ENCODE assay signal across 14 cellular contexts in genomic region chr12:110733857-110734373, GRCh38. TPM values are rescaled to one million over a fixed set of nuclear protein-coding genes. Genes with fewer than 3 reads are reported as not detected.
DNase-seq lines count a peak whose midpoint lies in the region; ATAC-seq and TF ChIP-seq lines count a peak whose summit lies in the region.
"Had no signal": no experiment of that assay in that cellular context is flagged by ENCODE, and none has a peak within 500 bp of the region (broad histone marks: within the 10 kb centered on the region; RNA-seq: fewer than 3 reads in every experiment).

No MANE protein-coding gene starts in this region.

- H3K27me3 ChIP-seq in left ventricle myocardium inferior (ENCODE audit: low read depth) (no peaks in the 10 kb centered on the region), heart left ventricle (no peaks in the 10 kb centered on the region), vagina (no peaks in the 10 kb centered on the region)
- H3K27me3 ChIP-seq: SJSA1 had no signal

- no peaks in the 10 kb centered on the region for H3K9me3 Mint-ChIP-seq in activated B cell treated with CpG ODN at 0.5 μM for 24 hours

- H3K27me3 Mint-ChIP-seq in activated B cell treated with CpG ODN at 0.5 μM for 24 hours, result no peaks in the 10 kb centered on the region

- H3K4me3 ChIP-seq in left ventricle myocardium inferior (no peak overlapping the region), heart left ventricle (no peak overlapping the region), vagina (no peak overlapping the region)
- H3K4me3 ChIP-seq: SJSA1 had no signal

- H3K4me1 ChIP-seq in left ventricle myocardium inferior, result peaks cover 79% of the 10 kb centered on the region
- H3K4me1 ChIP-seq in heart left ventricle, result peaks cover 20 to 74% (median 50%) of the 10 kb centered on the region in 12 donors
- H3K4me1 ChIP-seq in vagina, result peaks cover 57% of the 10 kb centered on the region

- H3K36me3 Mint-ChIP-seq in activated B cell treated with CpG ODN at 0.5 μM for 24 hours (ENCODE audit: low read depth), result peaks cover 80% of the 10 kb centered on the region

- 63 to 74% (median 70%) methylated on average over 2 of the region's 2 CpGs for WGBS in heart left ventricle, 4 donors

- no peak for ATAC-seq in heart left ventricle
- no peak for ATAC-seq in activated B cell treated with CpG ODN at 0.5 μM for 24 hours (ENCODE audit: low read depth)
- peak; percentile 29 for ATAC-seq in left lobe of liver
- ATAC-seq: activated CD4-positive, CD25-positive, alpha-beta regulatory T cell treated with anti-CD3 and anti-CD28 coated beads, Interleukin-2, amount 50 U/mL, for 24 hours had no signal

- H3K27ac Mint-ChIP-seq in activated B cell treated with CpG ODN at 0.5 μM for 24 hours, result peak overlapping the region; percentile 50

- DNase-seq in left ventricle myocardium inferior (no peak), heart left ventricle (no peak), activated B cell treated with CpG ODN at 0.5 μM for 24 hours (no peak), left lobe of liver (ENCODE audit: low spot score) (peak; percentile 38), vagina (ENCODE audit: extremely low spot score in 2 of 2) (no peak), dermis blood vessel endothelial cell (no peak), NAMALWA (ENCODE audit: low spot score) (no peak)
- no peak for DNase-seq in stimulated activated naive CD4-positive, alpha-beta T cell treated with Interleukin-2 at 50 U/mL for 16 hours (lab: John Stamatoyannopoulos, UW)
- DNase-seq: AML-193, NCI-H526 treated with DMSO at 0.1 percent for 48 hours, small intestine had no signal

- peaks cover 73% of the 10 kb centered on the region for H3K4me1 Mint-ChIP-seq in activated B cell treated with CpG ODN at 0.5 μM for 24 hours

- CTCF ChIA-PET in activated B cell treated with CpG ODN at 0.5 μM for 24 hours (lab: Charles Lee), result no interaction called here

- H3K4me3 Mint-ChIP-seq in activated B cell treated with CpG ODN at 0.5 μM for 24 hours, result no peak overlapping the region

- H3K36me3 ChIP-seq in left ventricle myocardium inferior, result peaks cover 37% of the 10 kb centered on the region
- peaks cover 0 to 57% (median 43%) of the 10 kb centered on the region in 9 donors for H3K36me3 ChIP-seq in heart left ventricle
- peaks cover 0 to 34% of the 10 kb centered on the region in 2 donors for H3K36me3 ChIP-seq in vagina

- H3K27ac ChIP-seq in left ventricle myocardium inferior (replicated peaks) (peak overlapping the region; percentile 56), heart left ventricle (peak overlapping the region in 1 of 12 donors; percentile 9), vagina (peak overlapping the region; percentile 4)
- H3K27ac ChIP-seq: SJSA1 had no signal

- TF ChIP-seq POLR2A in heart left ventricle (IDR thresholded peaks at IDR 0.05) (no peak), vagina (IDR thresholded peaks at IDR 0.05) (no peak)

- no peak for TF ChIP-seq CTCF in left ventricle myocardium inferior (IDR thresholded peaks at IDR 0.05; ENCODE audit: borderline replicate concordance)
- no peak for TF ChIP-seq CTCF in heart left ventricle (IDR thresholded peaks at IDR 0.05)
- no peak for TF ChIP-seq CTCF in activated B cell treated with CpG ODN at 0.5 μM for 24 hours (IDR thresholded peaks at IDR 0.05)
- no peak for TF ChIP-seq CTCF in vagina (IDR thresholded peaks at IDR 0.05)

- H3K9me3 ChIP-seq in left ventricle myocardium inferior (replicated peaks), result no peaks in the 10 kb centered on the region
- no peaks in the 10 kb centered on the region for H3K9me3 ChIP-seq in heart left ventricle
- no peaks in the 10 kb centered on the region for H3K9me3 ChIP-seq in vagina
- H3K9me3 ChIP-seq: SJSA1 had no signal

- POLR2A ChIA-PET in activated B cell treated with CpG ODN at 0.5 μM for 24 hours (lab: Charles Lee), result no interaction called here

- intact Hi-C loops in left ventricle myocardium inferior (cut with micrococcal nuclease) (no loop called here), heart left ventricle (cut with DNase I) (loop anchor here in 1 of 10 donors (10.0 kb wide), 1 partner anchor 91 kb away; no protein-coding TSS in a partner anchor), activated B cell treated with CpG ODN at 0.5 μM for 24 hours (cut with micrococcal nuclease) (loop anchor here (1.0 kb wide), 1 partner anchor 7 kb away; no protein-coding TSS in a partner anchor), vagina (cut with DNase I) (no loop called here)

RNA-seq across cellular contexts. Expression of gene PPP1CC, which starts 8.8 kb away (rescaled TPM):
- 156 TPM for total RNA-seq in left ventricle myocardium inferior
- total RNA-seq in heart left ventricle, result 100 to 1,000 TPM; 110 to 207 (median 150) TPM
- polyA plus RNA-seq in heart left ventricle, result 100 to 1,000 TPM in 1 of 2 donors, 10 to 100 TPM in 1; 90.6 to 130 TPM
- total RNA-seq in activated B cell treated with CpG ODN at 0.5 μM for 24 hours, result 148 and 152 TPM in 2 replicates
- total RNA-seq in left lobe of liver, result 42.8 TPM
- total RNA-seq in vagina, result 87.9 TPM
- total RNA-seq in dermis blood vessel endothelial cell, result 113 and 153 TPM in 2 replicates

RNA-seq across cellular contexts. Expression of gene HVCN1, which starts 45.0 kb away (rescaled TPM):
- total RNA-seq in left ventricle myocardium inferior, result 11.5 TPM
- 10 to 100 TPM in 6 of 9 donors, 1 to 10 TPM in 3; 4.1 to 55.3 (median 11.8) TPM for total RNA-seq in heart left ventricle
- polyA plus RNA-seq in heart left ventricle, result 10 to 100 TPM in 1 of 2 donors, 1 to 10 TPM in 1; 9.5 to 13.6 TPM
- 80.7 and 83.9 TPM in 2 replicates for total RNA-seq in activated B cell treated with CpG ODN at 0.5 μM for 24 hours
- total RNA-seq in left lobe of liver, result 1.5 TPM
- 7.6 TPM for total RNA-seq in vagina
- 5.0 and 6.1 TPM in 2 replicates for total RNA-seq in dermis blood vessel endothelial cell
- total RNA-seq: SJSA1 had no signal
- polyA plus RNA-seq: neural cell had no signal
